ENCODE assay signal across 12 cellular contexts in genomic region chr2:73020657-73021370, GRCh38. TPM values are rescaled to one million over a fixed set of nuclear protein-coding genes. Genes with fewer than 3 reads are reported as not detected.
DNase-seq lines count a peak whose midpoint lies in the region; ATAC-seq and TF ChIP-seq lines count a peak whose summit lies in the region.
"Had no signal": no experiment of that assay in that cellular context is flagged by ENCODE, and none has a peak within 500 bp of the region (broad histone marks: within the 10 kb centered on the region; RNA-seq: fewer than 3 reads in every experiment).

No MANE protein-coding gene starts in this region.

- peaks cover 8% of the 10 kb centered on the region for H3K36me3 ChIP-seq in adipocyte (ENCODE audit: control insufficient read depth, insufficient read depth, low read length, severe bottlenecking)

- H3K4me2 ChIP-seq in H9 (ENCODE audit: insufficient read depth, insufficient read length, low read length), result no peak overlapping the region

- H4K5ac ChIP-seq in H9 (ENCODE audit: insufficient read length, low read depth, low read length), result no peak overlapping the region

- H3K9me3 Mint-ChIP-seq in H9, result no peaks in the 10 kb centered on the region
- H3K9me3 Mint-ChIP-seq in type B pancreatic cell, result no peaks in the 10 kb centered on the region
- H3K9me3 Mint-ChIP-seq: naive B cell had no signal

- H3K4me1 ChIP-seq in H9 (ENCODE audit: insufficient read depth, low read length), result no peaks in the 10 kb centered on the region
- peaks cover 10% of the 10 kb centered on the region for H3K4me1 ChIP-seq in adipocyte (ENCODE audit: control insufficient read depth, insufficient read depth, low read length)
- H3K4me1 ChIP-seq: body of pancreas, SJCRH30 had no signal

- no peaks in the 10 kb centered on the region for H3K27me3 ChIP-seq in H9 (ENCODE audit: insufficient read depth, low read length)
- no peaks in the 10 kb centered on the region for H3K27me3 ChIP-seq in adipocyte (replicated peaks; ENCODE audit: control insufficient read depth, insufficient read depth, low read length)
- H3K27me3 ChIP-seq: body of pancreas, SJCRH30 had no signal

- no peak overlapping the region for H3T11ph ChIP-seq in H9 (ENCODE audit: low read length)

- no peaks in the 10 kb centered on the region for H3K23me2 ChIP-seq in H9 (ENCODE audit: insufficient read length, low read depth, low read length, poor library complexity, severe bottlenecking)

- no peak overlapping the region for H2BK20ac ChIP-seq in H9 (ENCODE audit: low read depth, low read length, poor library complexity, severe bottlenecking)

- H3K4me3 Mint-ChIP-seq in H9 (no peak overlapping the region), type B pancreatic cell (no peak overlapping the region)

- H4K20me1 ChIP-seq in H9 (ENCODE audit: control insufficient read depth, insufficient read depth, insufficient read length), result no peaks in the 10 kb centered on the region

- peaks cover 1 to 12% (median 5%) of the 10 kb centered on the region in 3 experiments; a peak in 4 of 7 replicates for H3K36me3 Mint-ChIP-seq in H9 (ENCODE audit: insufficient read depth in 1 of 3, low read depth in 3 of 3)
- peaks cover 11% of the 10 kb centered on the region for H3K36me3 Mint-ChIP-seq in type B pancreatic cell

- peak overlapping the region; percentile 25 to 61 (median 61); a peak in 4 of 7 replicates for H3K27ac Mint-ChIP-seq in H9
- H3K27ac Mint-ChIP-seq in type B pancreatic cell, result peak overlapping the region; percentile 59

- H3K9me3 ChIP-seq in H9 (ENCODE audit: control insufficient read depth, low read depth, low read length), result no peaks in the 10 kb centered on the region
- no peaks in the 10 kb centered on the region for H3K9me3 ChIP-seq in adipocyte (ENCODE audit: control insufficient read depth, low read length)
- H3K9me3 ChIP-seq: body of pancreas, SJCRH30 had no signal

- H3K9ac ChIP-seq in H9 (ENCODE audit: extremely low read depth, insufficient read length, low read length), result no peak overlapping the region
- H3K9ac ChIP-seq in adipocyte (ENCODE audit: low read length), result no peak overlapping the region

- H3K18ac ChIP-seq in H9 (ENCODE audit: insufficient read length, low read depth, low read length), result no peak overlapping the region

- H2BK5ac ChIP-seq in H9 (ENCODE audit: insufficient read length, low read length), result no peak overlapping the region

- DNase-seq in H9 (no peak), adipocyte (ENCODE audit: low read depth) (peak; percentile 72), iris pigment epithelial cell (ENCODE audit: low read depth) (peak; percentile 87), type B pancreatic cell (ENCODE audit: extremely low spot score, unreplicated experiment) (no peak), medulla oblongata (ENCODE audit: extremely low spot score) (no peak), NCI-H1930 (lab: John Stamatoyannopoulos, UW) (no peak)
- DNase-seq: body of pancreas; naive B cell; SJCRH30; stimulated activated CD4-positive, alpha-beta T cell treated with anti-CD3 and anti-CD28 coated beads, Interleukin-1b, Interleukin-23, amount 100 ng/mL, for 48 hours; substantia nigra had no signal

- no peak overlapping the region for H3K14ac ChIP-seq in H9 (ENCODE audit: insufficient read depth, low read length)

- H3K4me1 Mint-ChIP-seq in H9 (peaks cover 5% of the 10 kb centered on the region in 2 experiments), type B pancreatic cell (ENCODE audit: unreplicated experiment) (peaks cover 5% of the 10 kb centered on the region)

- no peak overlapping the region for H2AFZ ChIP-seq in H9 (ENCODE audit: low read length)

- H2BK120ac ChIP-seq in H9 (ENCODE audit: low read depth, low read length, poor library complexity, severe bottlenecking), result no peak overlapping the region

- no peak for ATAC-seq in HG02852 (IDR thresholded peaks at IDR 0.05; ENCODE audit: unreplicated experiment)
- ATAC-seq: body of pancreas had no signal

- H3K27me3 Mint-ChIP-seq in H9 (ENCODE audit: low read depth) (no peaks in the 10 kb centered on the region), type B pancreatic cell (no peaks in the 10 kb centered on the region)
- H3K27me3 Mint-ChIP-seq: naive B cell had no signal

- no peak overlapping the region for H2BK12ac ChIP-seq in H9 (ENCODE audit: insufficient read length, low read depth, low read length)

- H3K79me1 ChIP-seq in H9 (ENCODE audit: insufficient read depth, low read depth, low read length, poor library complexity, severe bottlenecking), result no peaks in the 10 kb centered on the region

- no peak overlapping the region for H3K4me3 ChIP-seq in adipocyte (ENCODE audit: low read length)
- H3K4me3 ChIP-seq: body of pancreas, SJCRH30 had no signal

- no peak overlapping the region for H3K27ac ChIP-seq in H9 (ENCODE audit: insufficient read length, low read depth, low read length)
- H3K27ac ChIP-seq: body of pancreas, SJCRH30 had no signal

- no peak overlapping the region for H4K91ac ChIP-seq in H9 (ENCODE audit: insufficient read length, low read depth, low read length)

- H4K8ac ChIP-seq in H9 (replicated peaks; ENCODE audit: insufficient read length, low read depth, low read length), result no peak overlapping the region

- H2BK15ac ChIP-seq in H9 (ENCODE audit: low read depth, low read length), result no peak overlapping the region

- no peak overlapping the region for H3K23ac ChIP-seq in H9 (ENCODE audit: insufficient read length, low read depth, low read length)

- no peak overlapping the region for H2AK5ac ChIP-seq in H9 (ENCODE audit: insufficient read length, low read length)

- no peak overlapping the region for H3K56ac ChIP-seq in H9 (ENCODE audit: insufficient read length, low read depth, low read length)

- no CpG with 5 or more reads among the region's 12 CpGs for WGBS in H9 (ENCODE audit: extremely low coverage, insufficient read length, low lambda C conversion rate)

- TF ChIP-seq CTCF in H9 (conservative IDR thresholded peaks at IDR 0.05) (no peak), type B pancreatic cell (conservative IDR thresholded peaks at IDR 0.05) (no peak)

- no peaks in the 10 kb centered on the region for H3K79me2 ChIP-seq in H9 (ENCODE audit: insufficient read depth, low read length)

- H3K4ac ChIP-seq in H9 (ENCODE audit: low read depth, low read length), result no peak overlapping the region

RNA-seq across cellular contexts. Expression of gene SFXN5, which starts 50.7 kb away (rescaled TPM):
- total RNA-seq in H9 (2021) (28.9 and 30.9 TPM in 2 replicates), type B pancreatic cell (ENCODE audit: low replicate concordance) (15.0 and 27.3 TPM in 2 replicates)

Comparison
In these comparisons a context has a peak if more than half of its experiments do, and no peak if none do; other contexts are left out.
1. DNase-seq: peak in adipocyte (single experiment) and iris pigment epithelial cell (single experiment); none in H9 (single experiment), type B pancreatic cell (single experiment), medulla oblongata (single experiment) and NCI-H1930 (0 of 2).